Comparison of ENCODE assay signal across 13 cellular contexts in genomic region chr7:74029991-74030415, GRCh38. TPM values are rescaled to one million over a fixed set of nuclear protein-coding genes. Genes with fewer than 3 reads are reported as not detected.
DNase-seq lines count a peak whose midpoint lies in the region; ATAC-seq and TF ChIP-seq lines count a peak whose summit lies in the region.
"Had no signal": no experiment of that assay in that cellular context is flagged by ENCODE, and none has a peak within 500 bp of the region (broad histone marks: within the 10 kb centered on the region; RNA-seq: fewer than 3 reads in every experiment).

No MANE protein-coding gene starts in this region.

- DNase-seq in Karpas-422, result peak; percentile 58
- DNase-seq in chondrocyte (ENCODE audit: low spot score), result no peak
- no peak for DNase-seq in thoracic aorta (ENCODE audit: low spot score)
- no peak for DNase-seq in activated naive CD4-positive, alpha-beta T cell treated with anti-CD3 and anti-CD28 coated beads, Interleukin-2, amount 50 U/mL, for 16 hours
- DNase-seq: immature natural killer cell, NCI-H2081 had no signal

- TF ChIP-seq CTCF in chondrocyte (IDR thresholded peaks at IDR 0.05) (no peak), thoracic aorta (IDR thresholded peaks at IDR 0.05) (no peak)

- no peak overlapping the region for H3K4me2 ChIP-seq in Karpas-422 (ENCODE audit: low read depth, low read length, poor library complexity, severe bottlenecking)

- H2AFZ ChIP-seq in Karpas-422 (ENCODE audit: low read length), result no peak overlapping the region
- H2AFZ ChIP-seq: parathyroid adenoma had no signal

- H3K27ac ChIP-seq in Karpas-422 (ENCODE audit: low read length) (no peak overlapping the region), muscle layer of colon (ENCODE audit: low read depth, low read length) (peak overlapping the region; percentile 89), thoracic aorta (peak overlapping the region; percentile 94 to 95)
- H3K27ac ChIP-seq: epithelial cell of prostate, parathyroid adenoma had no signal

- no peaks in the 10 kb centered on the region for H3K36me3 ChIP-seq in Karpas-422 (ENCODE audit: insufficient read depth, low read length)
- peaks cover 1% of the 10 kb centered on the region for H3K36me3 ChIP-seq in muscle layer of colon (ENCODE audit: insufficient read depth, low read length)
- peaks cover 33% of the 10 kb centered on the region for H3K36me3 ChIP-seq in thoracic aorta

- H3K9me2 ChIP-seq in Karpas-422 (replicated peaks; ENCODE audit: insufficient read depth, low read length), result no peaks in the 10 kb centered on the region

- peaks cover 43% of the 10 kb centered on the region for H3K36me3 Mint-ChIP-seq in chondrocyte (ENCODE audit: low read depth)
- H3K36me3 Mint-ChIP-seq: immature natural killer cell had no signal

- H3K9ac ChIP-seq in Karpas-422 (ENCODE audit: low read length) (no peak overlapping the region), muscle layer of colon (ENCODE audit: low read length) (peak overlapping the region; percentile 72)
- H3K9ac ChIP-seq: parathyroid adenoma had no signal

- no peaks in the 10 kb centered on the region for H3K79me2 ChIP-seq in Karpas-422 (ENCODE audit: low read length)
- H3K79me2 ChIP-seq: parathyroid adenoma had no signal

- no peaks in the 10 kb centered on the region for H3K9me3 ChIP-seq in Karpas-422 (ENCODE audit: low read length)
- no peaks in the 10 kb centered on the region for H3K9me3 ChIP-seq in muscle layer of colon (ENCODE audit: low read length)
- H3K9me3 ChIP-seq in thoracic aorta, result no peaks in the 10 kb centered on the region

- H3K27me3 ChIP-seq in Karpas-422 (ENCODE audit: low read length) (no peaks in the 10 kb centered on the region), muscle layer of colon (ENCODE audit: control insufficient read depth in 1 of 2, insufficient read depth in 2 of 2, low read length in 2 of 2) (no peaks in the 10 kb centered on the region), thoracic aorta (replicated peaks; ENCODE audit: insufficient read depth) (no peaks in the 10 kb centered on the region)

- peak overlapping the region; percentile 84 for H3K4me3 Mint-ChIP-seq in chondrocyte (ENCODE audit: unreplicated experiment)

- peak overlapping the region; percentile 85 for H3K27ac Mint-ChIP-seq in chondrocyte (ENCODE audit: unreplicated experiment)
- H3K27ac Mint-ChIP-seq: immature natural killer cell had no signal

- no peaks in the 10 kb centered on the region for H4K20me1 ChIP-seq in Karpas-422 (ENCODE audit: insufficient read depth, low read depth, low read length)

- H3K4me1 Mint-ChIP-seq in chondrocyte (ENCODE audit: low read depth), result peaks cover 76% of the 10 kb centered on the region

- H3K4me3 ChIP-seq in Karpas-422 (ENCODE audit: low read length), result no peak overlapping the region
- H3K4me3 ChIP-seq in muscle layer of colon (ENCODE audit: low read depth in 1 of 2, low read length in 2 of 2), result peak overlapping the region; percentile 15 to 81
- H3K4me3 ChIP-seq in thoracic aorta, result peak overlapping the region; percentile 82

- no peaks in the 10 kb centered on the region for H3K27me3 Mint-ChIP-seq in chondrocyte (ENCODE audit: low read depth)

- ATAC-seq in thoracic aorta (ENCODE audit: insufficient number of reproducible peaks, low FRiP score, low read depth), result no peak
- ATAC-seq in HG02840 (IDR thresholded peaks at IDR 0.05; ENCODE audit: low FRiP score, unreplicated experiment), result no peak
- no peak for ATAC-seq in GM18517 (IDR thresholded peaks at IDR 0.05; ENCODE audit: unreplicated experiment)
- no peak for ATAC-seq in HG03520 (IDR thresholded peaks at IDR 0.05; ENCODE audit: unreplicated experiment)

- H3K4me1 ChIP-seq in Karpas-422 (ENCODE audit: low read length) (no peaks in the 10 kb centered on the region; the same call in 1 of the 2 replicates), muscle layer of colon (ENCODE audit: insufficient read depth, low read length) (peaks cover 69% of the 10 kb centered on the region), thoracic aorta (ENCODE audit: control insufficient read depth in 1 of 2, low read depth in 2 of 2) (peaks cover 30 to 59% of the 10 kb centered on the region in 2 donors)
- H3K4me1 ChIP-seq: parathyroid adenoma had no signal

- H3K9me3 Mint-ChIP-seq in chondrocyte (ENCODE audit: low read depth), result no peaks in the 10 kb centered on the region
- H3K9me3 Mint-ChIP-seq: immature natural killer cell had no signal

RNA-seq across cellular contexts. Expression of gene ELN, which starts 2.0 kb away (rescaled TPM):
- not detected in 2 replicates for total RNA-seq in Karpas-422 (2014; rRNA removed; shearing (Covaris generic); ENCODE audit: low replicate concordance)
- total RNA-seq in chondrocyte (8,224 to 15,554 TPM (median 15,093 TPM) in 3 replicates), thoracic aorta (1,000 to 10,000 TPM; 1,484 to 3,836 TPM)
- total RNA-seq: HT1080 had no signal

RNA-seq across cellular contexts. Expression of gene LIMK1, which starts 53.6 kb away (rescaled TPM):
- 44.7 and 56.2 TPM in 2 replicates for total RNA-seq in Karpas-422 (2014; rRNA removed; shearing (Covaris generic); ENCODE audit: low replicate concordance)
- 39.1 to 46.5 TPM (median 41.5 TPM) in 3 replicates for total RNA-seq in chondrocyte
- total RNA-seq in thoracic aorta, result 10 to 100 TPM; 19.7 to 19.9 TPM

Comparison
In these comparisons a context has a peak if more than half of its experiments do, and no peak if none do; other contexts are left out.
1. RNA of gene ELN, which starts 2.0 kb away (total RNA-seq): 8,224 to 15,554 TPM in chondrocyte and 1,484 to 3,836 TPM in thoracic aorta; not detected in Karpas-422; every median in the first group is over 1,000 times any median in the second.